21 cellular contexts compared by ENCODE assay signal in the genomic region with DNA sequence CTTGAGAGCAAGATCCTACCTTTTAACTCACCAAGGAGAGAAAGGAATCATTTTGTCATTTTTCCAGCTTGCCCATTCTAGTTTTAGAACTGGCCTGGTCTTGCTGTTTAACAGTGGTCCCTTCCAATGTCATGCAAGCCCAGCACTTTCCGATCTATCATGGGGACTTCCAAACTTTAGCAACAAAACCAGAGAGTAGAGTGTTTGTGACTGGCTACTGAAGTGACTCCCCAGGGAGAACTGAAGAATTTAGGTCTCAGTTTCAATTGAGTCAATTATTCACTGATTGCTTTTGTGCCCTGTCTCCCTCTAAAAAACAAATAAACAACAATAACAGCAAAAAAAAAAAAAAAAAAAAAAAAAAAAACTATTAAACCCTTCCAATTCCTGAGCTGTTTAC.
"Had no signal": no experiment of that assay in that cellular context is flagged by ENCODE, and none has a peak within 500 bp of the region (broad histone marks: within the 10 kb centered on the region; RNA-seq: fewer than 3 reads in every experiment).

No MANE protein-coding gene starts in this region.

- DNase-seq: activated CD4-positive, alpha-beta T cell treated with anti-CD3 and anti-CD28 coated beads, Interleukin-2, amount 10 ng/mL, durations not matched to agents 7 days and 5 days; activated CD8-positive, alpha-beta T cell treated with anti-CD3 and anti-CD28 coated beads, Interleukin-2, amount 10 ng/mL, durations not matched to agents 7 days and 5 days; activated naive CD4-positive, alpha-beta T cell treated with anti-CD3 and anti-CD28 coated beads, Interleukin-2, amount 10 ng/mL, durations not matched to agents 7 days and 5 days; activated T-cell treated with anti-CD3 and anti-CD28 coated beads, Interleukin-2, amount 50 U/mL, for 4 hours; colonic mucosa; foreskin keratinocyte; glutamatergic neuron; hippocampal formation; natural killer cell; right lobe of liver; small intestine; stimulated activated CD4-positive, alpha-beta T cell treated with anti-CD3 and anti-CD28 coated beads, Interleukin-15, amount 100 ng/mL, for 24 hours; stimulated activated CD4-positive, alpha-beta T cell treated with anti-CD3 and anti-CD28 coated beads, Interleukin-2, amount 100 ng/mL, for 48 hours; stimulated activated naive CD8-positive, alpha-beta T cell treated with anti-CD3 and anti-CD28 coated beads, Interleukin-15, amount 100 ng/mL, for 72 hours; trophoblast cell had no signal

- H3K4me1 ChIP-seq: ascending aorta, colonic mucosa, foreskin keratinocyte, parathyroid adenoma, right lobe of liver, suprapubic skin, vagina had no signal

- H3K27me3 ChIP-seq: ascending aorta, colonic mucosa, foreskin keratinocyte, right lobe of liver, suprapubic skin, vagina had no signal

- H3K4me1 Mint-ChIP-seq: activated CD4-positive, alpha-beta T cell treated with anti-CD3 and anti-CD28 coated beads, Interleukin-2, amount 10 ng/mL, durations not matched to agents 7 days and 5 days; activated naive CD4-positive, alpha-beta T cell treated with anti-CD3 and anti-CD28 coated beads, Interleukin-2, amount 10 ng/mL, durations not matched to agents 7 days and 5 days; central memory CD8-positive, alpha-beta T cell; natural killer cell; stimulated activated naive CD8-positive, alpha-beta T cell treated with anti-CD3 and anti-CD28 coated beads, Interleukin-15, amount 100 ng/mL, for 72 hours had no signal

- H3K27ac ChIP-seq: ascending aorta, colonic mucosa, foreskin keratinocyte, parathyroid adenoma, right lobe of liver, suprapubic skin, vagina had no signal

- H3K27me3 Mint-ChIP-seq: activated CD4-positive, alpha-beta T cell treated with anti-CD3 and anti-CD28 coated beads, Interleukin-2, amount 10 ng/mL, durations not matched to agents 7 days and 5 days; activated naive CD4-positive, alpha-beta T cell treated with anti-CD3 and anti-CD28 coated beads, Interleukin-2, amount 10 ng/mL, durations not matched to agents 7 days and 5 days; central memory CD8-positive, alpha-beta T cell; stimulated activated naive CD8-positive, alpha-beta T cell treated with anti-CD3 and anti-CD28 coated beads, Interleukin-15, amount 100 ng/mL, for 72 hours had no signal

- H3K36me3 ChIP-seq: ascending aorta, colonic mucosa, right lobe of liver, suprapubic skin, vagina had no signal

- H3K36me3 Mint-ChIP-seq: activated naive CD4-positive, alpha-beta T cell treated with anti-CD3 and anti-CD28 coated beads, Interleukin-2, amount 10 ng/mL, durations not matched to agents 7 days and 5 days; natural killer cell had no signal

- H3K4me3 Mint-ChIP-seq: activated CD4-positive, alpha-beta T cell treated with anti-CD3 and anti-CD28 coated beads, Interleukin-2, amount 10 ng/mL, durations not matched to agents 7 days and 5 days; activated CD8-positive, alpha-beta T cell treated with anti-CD3 and anti-CD28 coated beads, Interleukin-2, amount 10 ng/mL, durations not matched to agents 7 days and 5 days; activated naive CD4-positive, alpha-beta T cell treated with anti-CD3 and anti-CD28 coated beads, Interleukin-2, amount 10 ng/mL, durations not matched to agents 7 days and 5 days; activated T-cell treated with anti-CD3 and anti-CD28 coated beads, Interleukin-2, amount 50 U/mL, for 4 hours; central memory CD8-positive, alpha-beta T cell; natural killer cell; stimulated activated naive CD8-positive, alpha-beta T cell treated with anti-CD3 and anti-CD28 coated beads, Interleukin-15, amount 100 ng/mL, for 72 hours had no signal

- H3K27ac Mint-ChIP-seq: activated CD4-positive, alpha-beta T cell treated with anti-CD3 and anti-CD28 coated beads, Interleukin-2, amount 10 ng/mL, durations not matched to agents 7 days and 5 days; activated CD8-positive, alpha-beta T cell treated with anti-CD3 and anti-CD28 coated beads, Interleukin-2, amount 10 ng/mL, durations not matched to agents 7 days and 5 days; activated naive CD4-positive, alpha-beta T cell treated with anti-CD3 and anti-CD28 coated beads, Interleukin-2, amount 10 ng/mL, durations not matched to agents 7 days and 5 days; natural killer cell; stimulated activated naive CD8-positive, alpha-beta T cell treated with anti-CD3 and anti-CD28 coated beads, Interleukin-15, amount 100 ng/mL, for 72 hours had no signal

- ATAC-seq: activated CD8-positive, alpha-beta T cell treated with anti-CD3 and anti-CD28 coated beads, Interleukin-2, amount 10 ng/mL, durations not matched to agents 7 days and 5 days; activated T-cell treated with anti-CD3 and anti-CD28 coated beads, Interleukin-2, amount 50 U/mL, for 4 hours; foreskin keratinocyte; natural killer cell; right lobe of liver; stimulated activated naive CD8-positive, alpha-beta T cell treated with anti-CD3 and anti-CD28 coated beads, Interleukin-15, amount 100 ng/mL, for 72 hours had no signal

- H3K9me3 ChIP-seq: ascending aorta, colonic mucosa, right lobe of liver, suprapubic skin, vagina had no signal

- H3K4me3 ChIP-seq: ascending aorta, colonic mucosa, lung, right lobe of liver, suprapubic skin, vagina had no signal

- H3K9me3 Mint-ChIP-seq: activated CD4-positive, alpha-beta T cell treated with anti-CD3 and anti-CD28 coated beads, Interleukin-2, amount 10 ng/mL, durations not matched to agents 7 days and 5 days; activated naive CD4-positive, alpha-beta T cell treated with anti-CD3 and anti-CD28 coated beads, Interleukin-2, amount 10 ng/mL, durations not matched to agents 7 days and 5 days; central memory CD8-positive, alpha-beta T cell had no signal
